Comparison of ENCODE assay signal across 12 cellular contexts in genomic region chr9:37370968-37371563, GRCh38. TPM values are rescaled to one million over a fixed set of nuclear protein-coding genes. Genes with fewer than 3 reads are reported as not detected.
DNase-seq lines count a peak whose midpoint lies in the region; ATAC-seq, FAIRE-seq and TF ChIP-seq lines count a peak whose summit lies in the region.
"Had no signal": no experiment of that assay in that cellular context is flagged by ENCODE, and none has a peak within 500 bp of the region (broad histone marks: within the 10 kb centered on the region; RNA-seq: fewer than 3 reads in every experiment).

No MANE protein-coding gene starts in this region.

- H3K36me3 Mint-ChIP-seq in activated CD8-positive, alpha-beta T cell treated with anti-CD3 and anti-CD28 coated beads, Interleukin-2, amount 10 ng/mL, durations not matched to agents 7 days and 5 days (ENCODE audit: low read depth): no peaks in the 10 kb centered on the region

- H3K4me3 ChIP-seq in testis (no peak overlapping the region), coronary artery (no peak overlapping the region)
- H3K4me3 ChIP-seq: cardiac muscle cell, transverse colon had no signal

- peaks cover 8% of the 10 kb centered on the region for H3K27me3 Mint-ChIP-seq in activated CD8-positive, alpha-beta T cell treated with anti-CD3 and anti-CD28 coated beads, Interleukin-2, amount 10 ng/mL, durations not matched to agents 7 days and 5 days (ENCODE audit: low read depth)

- intact Hi-C loops in testis (cut with DNase I; ENCODE audit: low total_unique reads): no loop called here

- peak; percentile 97 for FAIRE-seq in GM12892 (lab: Jason Lieb, UNC)

- TF ChIP-seq CTCF in testis (IDR thresholded peaks at IDR 0.05): no peak
- no peak for TF ChIP-seq CTCF in coronary artery (IDR thresholded peaks at IDR 0.05)

- CTCF ChIA-PET in activated CD8-positive, alpha-beta T cell treated with anti-CD3 and anti-CD28 coated beads, Interleukin-2, amount 10 ng/mL, durations not matched to agents 7 days and 5 days (lab: Charles Lee): interaction anchor here (0.9 kb wide), 1 partner anchor 295 kb away, joined by 3 read pairs; no protein-coding TSS in a partner anchor

- TF ChIP-seq POLR2A in GM12892 (IDR thresholded peaks at IDR 0.05; ENCODE audit: low read depth, low read length): peak; percentile 78
- TF ChIP-seq POLR2A in testis (IDR thresholded peaks at IDR 0.05): no peak

- peak overlapping the region; percentile 48 for H3K27ac Mint-ChIP-seq in activated CD8-positive, alpha-beta T cell treated with anti-CD3 and anti-CD28 coated beads, Interleukin-2, amount 10 ng/mL, durations not matched to agents 7 days and 5 days

- no peaks in the 10 kb centered on the region for H3K9me3 Mint-ChIP-seq in activated CD8-positive, alpha-beta T cell treated with anti-CD3 and anti-CD28 coated beads, Interleukin-2, amount 10 ng/mL, durations not matched to agents 7 days and 5 days (ENCODE audit: insufficient read depth)

- H3K4me1 ChIP-seq in testis: no peaks in the 10 kb centered on the region
- H3K4me1 ChIP-seq: transverse colon had no signal

- H3K36me3 ChIP-seq in testis (ENCODE audit: low read depth, missing control alignments): no peaks in the 10 kb centered on the region
- H3K36me3 ChIP-seq: cardiac muscle cell, transverse colon had no signal

- POLR2A ChIA-PET in activated CD8-positive, alpha-beta T cell treated with anti-CD3 and anti-CD28 coated beads, Interleukin-2, amount 10 ng/mL, durations not matched to agents 7 days and 5 days (lab: Charles Lee): no interaction called here

- peak; percentile 58 for ATAC-seq in GM19438 (IDR thresholded peaks at IDR 0.05; ENCODE audit: low read depth, unreplicated experiment)
- ATAC-seq in HG03045 (IDR thresholded peaks at IDR 0.05; ENCODE audit: unreplicated experiment): peak; percentile 61
- no peak for ATAC-seq in activated CD8-positive, alpha-beta T cell treated with anti-CD3 and anti-CD28 coated beads, Interleukin-2, amount 10 ng/mL, durations not matched to agents 7 days and 5 days
- ATAC-seq: sciatic nerve had no signal

- H3K27ac ChIP-seq in testis (no peak overlapping the region), coronary artery (no peak overlapping the region)
- H3K27ac ChIP-seq: cardiac muscle cell, transverse colon had no signal

- no peaks in the 10 kb centered on the region for H3K9me3 ChIP-seq in testis
- H3K9me3 ChIP-seq: transverse colon had no signal

- 84 to 86% methylated on average over 5 of the region's 5 CpGs for WGBS in testis, 2 donors

- H3K4me3 Mint-ChIP-seq in activated CD8-positive, alpha-beta T cell treated with anti-CD3 and anti-CD28 coated beads, Interleukin-2, amount 10 ng/mL, durations not matched to agents 7 days and 5 days: no peak overlapping the region

- no peaks in the 10 kb centered on the region for H3K27me3 ChIP-seq in testis
- H3K27me3 ChIP-seq: cardiac muscle cell, transverse colon had no signal

- peaks cover 4% of the 10 kb centered on the region for H3K4me1 Mint-ChIP-seq in activated CD8-positive, alpha-beta T cell treated with anti-CD3 and anti-CD28 coated beads, Interleukin-2, amount 10 ng/mL, durations not matched to agents 7 days and 5 days (ENCODE audit: low read depth)

- DNase-seq in GM12892 (ENCODE audit: insufficient read length): no peak
- DNase-seq in activated CD8-positive, alpha-beta T cell treated with anti-CD3 and anti-CD28 coated beads, Interleukin-2, amount 10 ng/mL, durations not matched to agents 7 days and 5 days: no peak
- no peak for DNase-seq in activated effector memory CD4-positive, alpha-beta T cell treated with Interleukin-2 at 50 U/mL for 16 hours
- DNase-seq in testis: no peak
- no peak for DNase-seq in coronary artery (ENCODE audit: low spot score)
- no peak for DNase-seq in occipital lobe (lab: John Stamatoyannopoulos, UW)
- DNase-seq: DMS79, transverse colon had no signal

RNA-seq across cellular contexts. Expression of gene GRHPR, which starts 51.4 kb away (rescaled TPM):
- polyA plus RNA-seq in GM12892 (2012; ENCODE audit: missing spikeins): 134 TPM
- total RNA-seq in activated CD8-positive, alpha-beta T cell treated with anti-CD3 and anti-CD28 coated beads, Interleukin-2, amount 10 ng/mL, durations not matched to agents 7 days and 5 days: 10 to 100 TPM; 57.8 to 62.3 TPM
- total RNA-seq in testis (100 to 1,000 TPM; 195 to 262 TPM), occipital lobe (61.6 TPM)
- polyA plus RNA-seq in testis (ENCODE audit: insufficient read depth, low read depth, low replicate concordance): 130 TPM
